ENCODE assay signal across 1 cellular context in the genomic region with DNA sequence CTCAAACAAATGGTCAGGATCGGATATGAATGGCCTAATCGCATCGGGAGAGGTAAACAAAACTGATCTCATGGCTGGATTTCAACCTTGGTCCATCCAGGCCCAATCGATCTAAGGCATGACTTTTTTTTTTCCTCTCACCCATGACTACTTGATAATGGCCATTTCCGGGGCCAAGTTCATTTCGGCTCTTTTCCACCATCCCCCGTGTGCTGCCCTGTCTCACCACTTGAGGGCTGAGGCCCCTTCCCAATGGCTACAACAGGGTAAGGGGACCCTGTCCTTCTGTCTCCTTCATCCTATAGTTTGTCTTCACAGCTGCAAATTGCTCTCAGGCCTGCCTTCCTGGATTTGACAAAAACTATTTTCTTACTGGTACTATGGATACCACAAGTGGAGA.
TF ChIP-seq lines count a peak whose summit lies in the region.

No MANE protein-coding gene starts in this region.

TF ChIP-seq in K562, 482 proteins besides CTCF, POLR2A, EP300 and RAD21 (continued from another document):
- TF ChIP-seq, protein P1, sequence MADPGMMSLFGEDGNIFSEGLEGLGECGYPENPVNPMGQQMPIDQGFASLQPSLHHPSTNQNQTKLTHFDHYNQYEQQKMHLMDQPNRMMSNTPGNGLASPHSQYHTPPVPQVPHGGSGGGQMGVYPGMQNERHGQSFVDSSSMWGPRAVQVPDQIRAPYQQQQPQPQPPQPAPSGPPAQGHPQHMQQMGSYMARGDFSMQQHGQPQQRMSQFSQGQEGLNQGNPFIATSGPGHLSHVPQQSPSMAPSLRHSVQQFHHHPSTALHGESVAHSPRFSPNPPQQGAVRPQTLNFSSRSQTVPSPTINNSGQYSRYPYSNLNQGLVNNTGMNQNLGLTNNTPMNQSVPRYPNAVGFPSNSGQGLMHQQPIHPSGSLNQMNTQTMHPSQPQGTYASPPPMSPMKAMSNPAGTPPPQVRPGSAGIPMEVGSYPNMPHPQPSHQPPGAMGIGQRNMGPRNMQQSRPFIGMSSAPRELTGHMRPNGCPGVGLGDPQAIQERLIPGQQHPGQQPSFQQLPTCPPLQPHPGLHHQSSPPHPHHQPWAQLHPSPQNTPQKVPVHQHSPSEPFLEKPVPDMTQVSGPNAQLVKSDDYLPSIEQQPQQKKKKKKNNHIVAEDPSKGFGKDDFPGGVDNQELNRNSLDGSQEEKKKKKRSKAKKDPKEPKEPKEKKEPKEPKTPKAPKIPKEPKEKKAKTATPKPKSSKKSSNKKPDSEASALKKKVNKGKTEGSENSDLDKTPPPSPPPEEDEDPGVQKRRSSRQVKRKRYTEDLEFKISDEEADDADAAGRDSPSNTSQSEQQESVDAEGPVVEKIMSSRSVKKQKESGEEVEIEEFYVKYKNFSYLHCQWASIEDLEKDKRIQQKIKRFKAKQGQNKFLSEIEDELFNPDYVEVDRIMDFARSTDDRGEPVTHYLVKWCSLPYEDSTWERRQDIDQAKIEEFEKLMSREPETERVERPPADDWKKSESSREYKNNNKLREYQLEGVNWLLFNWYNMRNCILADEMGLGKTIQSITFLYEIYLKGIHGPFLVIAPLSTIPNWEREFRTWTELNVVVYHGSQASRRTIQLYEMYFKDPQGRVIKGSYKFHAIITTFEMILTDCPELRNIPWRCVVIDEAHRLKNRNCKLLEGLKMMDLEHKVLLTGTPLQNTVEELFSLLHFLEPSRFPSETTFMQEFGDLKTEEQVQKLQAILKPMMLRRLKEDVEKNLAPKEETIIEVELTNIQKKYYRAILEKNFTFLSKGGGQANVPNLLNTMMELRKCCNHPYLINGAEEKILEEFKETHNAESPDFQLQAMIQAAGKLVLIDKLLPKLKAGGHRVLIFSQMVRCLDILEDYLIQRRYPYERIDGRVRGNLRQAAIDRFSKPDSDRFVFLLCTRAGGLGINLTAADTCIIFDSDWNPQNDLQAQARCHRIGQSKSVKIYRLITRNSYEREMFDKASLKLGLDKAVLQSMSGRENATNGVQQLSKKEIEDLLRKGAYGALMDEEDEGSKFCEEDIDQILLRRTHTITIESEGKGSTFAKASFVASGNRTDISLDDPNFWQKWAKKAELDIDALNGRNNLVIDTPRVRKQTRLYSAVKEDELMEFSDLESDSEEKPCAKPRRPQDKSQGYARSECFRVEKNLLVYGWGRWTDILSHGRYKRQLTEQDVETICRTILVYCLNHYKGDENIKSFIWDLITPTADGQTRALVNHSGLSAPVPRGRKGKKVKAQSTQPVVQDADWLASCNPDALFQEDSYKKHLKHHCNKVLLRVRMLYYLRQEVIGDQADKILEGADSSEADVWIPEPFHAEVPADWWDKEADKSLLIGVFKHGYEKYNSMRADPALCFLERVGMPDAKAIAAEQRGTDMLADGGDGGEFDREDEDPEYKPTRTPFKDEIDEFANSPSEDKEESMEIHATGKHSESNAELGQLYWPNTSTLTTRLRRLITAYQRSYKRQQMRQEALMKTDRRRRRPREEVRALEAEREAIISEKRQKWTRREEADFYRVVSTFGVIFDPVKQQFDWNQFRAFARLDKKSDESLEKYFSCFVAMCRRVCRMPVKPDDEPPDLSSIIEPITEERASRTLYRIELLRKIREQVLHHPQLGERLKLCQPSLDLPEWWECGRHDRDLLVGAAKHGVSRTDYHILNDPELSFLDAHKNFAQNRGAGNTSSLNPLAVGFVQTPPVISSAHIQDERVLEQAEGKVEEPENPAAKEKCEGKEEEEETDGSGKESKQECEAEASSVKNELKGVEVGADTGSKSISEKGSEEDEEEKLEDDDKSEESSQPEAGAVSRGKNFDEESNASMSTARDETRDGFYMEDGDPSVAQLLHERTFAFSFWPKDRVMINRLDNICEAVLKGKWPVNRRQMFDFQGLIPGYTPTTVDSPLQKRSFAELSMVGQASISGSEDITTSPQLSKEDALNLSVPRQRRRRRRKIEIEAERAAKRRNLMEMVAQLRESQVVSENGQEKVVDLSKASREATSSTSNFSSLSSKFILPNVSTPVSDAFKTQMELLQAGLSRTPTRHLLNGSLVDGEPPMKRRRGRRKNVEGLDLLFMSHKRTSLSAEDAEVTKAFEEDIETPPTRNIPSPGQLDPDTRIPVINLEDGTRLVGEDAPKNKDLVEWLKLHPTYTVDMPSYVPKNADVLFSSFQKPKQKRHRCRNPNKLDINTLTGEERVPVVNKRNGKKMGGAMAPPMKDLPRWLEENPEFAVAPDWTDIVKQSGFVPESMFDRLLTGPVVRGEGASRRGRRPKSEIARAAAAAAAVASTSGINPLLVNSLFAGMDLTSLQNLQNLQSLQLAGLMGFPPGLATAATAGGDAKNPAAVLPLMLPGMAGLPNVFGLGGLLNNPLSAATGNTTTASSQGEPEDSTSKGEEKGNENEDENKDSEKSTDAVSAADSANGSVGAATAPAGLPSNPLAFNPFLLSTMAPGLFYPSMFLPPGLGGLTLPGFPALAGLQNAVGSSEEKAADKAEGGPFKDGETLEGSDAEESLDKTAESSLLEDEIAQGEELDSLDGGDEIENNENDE (IDR thresholded peaks at IDR 0.05; ENCODE audit: low read depth, low read length), result no peak
- TF ChIP-seq NR2C2 (CRISPR knock-in tag; IDR thresholded peaks at IDR 0.05) (no peak), NR2C2 (tag; IDR thresholded peaks at IDR 0.05) (peak; percentile 68), U2AF1 (optimal IDR thresholded peaks at IDR 0.05; ENCODE audit: low read depth, low read length) (no peak), SRSF1 (IDR thresholded peaks at IDR 0.05; ENCODE audit: low read depth, low read length) (no peak), NCOR1 (IDR thresholded peaks at IDR 0.05) (no peak), HNRNPLL (IDR thresholded peaks at IDR 0.05; ENCODE audit: low read depth, low read length, poor library complexity, severe bottlenecking) (no peak), ETV1 (tag; conservative IDR thresholded peaks at IDR 0.05; ENCODE audit: low read depth) (peak; percentile 46; the same call in 1 of the 2 replicates), ZNF507 (tag; conservative IDR thresholded peaks at IDR 0.05) (no peak), SNIP1 (IDR thresholded peaks at IDR 0.05; ENCODE audit: low read depth) (no peak)
- TF ChIP-seq, protein P2, sequence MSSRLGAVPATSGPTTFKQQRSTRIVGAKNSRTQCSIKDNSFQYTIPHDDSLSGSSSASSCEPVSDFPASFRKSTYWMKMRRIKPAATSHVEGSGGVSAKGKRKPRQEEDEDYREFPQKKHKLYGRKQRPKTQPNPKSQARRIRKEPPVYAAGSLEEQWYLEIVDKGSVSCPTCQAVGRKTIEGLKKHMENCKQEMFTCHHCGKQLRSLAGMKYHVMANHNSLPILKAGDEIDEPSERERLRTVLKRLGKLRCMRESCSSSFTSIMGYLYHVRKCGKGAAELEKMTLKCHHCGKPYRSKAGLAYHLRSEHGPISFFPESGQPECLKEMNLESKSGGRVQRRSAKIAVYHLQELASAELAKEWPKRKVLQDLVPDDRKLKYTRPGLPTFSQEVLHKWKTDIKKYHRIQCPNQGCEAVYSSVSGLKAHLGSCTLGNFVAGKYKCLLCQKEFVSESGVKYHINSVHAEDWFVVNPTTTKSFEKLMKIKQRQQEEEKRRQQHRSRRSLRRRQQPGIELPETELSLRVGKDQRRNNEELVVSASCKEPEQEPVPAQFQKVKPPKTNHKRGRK (tag; IDR thresholded peaks at IDR 0.05), result no peak
- TF ChIP-seq, protein P3, sequence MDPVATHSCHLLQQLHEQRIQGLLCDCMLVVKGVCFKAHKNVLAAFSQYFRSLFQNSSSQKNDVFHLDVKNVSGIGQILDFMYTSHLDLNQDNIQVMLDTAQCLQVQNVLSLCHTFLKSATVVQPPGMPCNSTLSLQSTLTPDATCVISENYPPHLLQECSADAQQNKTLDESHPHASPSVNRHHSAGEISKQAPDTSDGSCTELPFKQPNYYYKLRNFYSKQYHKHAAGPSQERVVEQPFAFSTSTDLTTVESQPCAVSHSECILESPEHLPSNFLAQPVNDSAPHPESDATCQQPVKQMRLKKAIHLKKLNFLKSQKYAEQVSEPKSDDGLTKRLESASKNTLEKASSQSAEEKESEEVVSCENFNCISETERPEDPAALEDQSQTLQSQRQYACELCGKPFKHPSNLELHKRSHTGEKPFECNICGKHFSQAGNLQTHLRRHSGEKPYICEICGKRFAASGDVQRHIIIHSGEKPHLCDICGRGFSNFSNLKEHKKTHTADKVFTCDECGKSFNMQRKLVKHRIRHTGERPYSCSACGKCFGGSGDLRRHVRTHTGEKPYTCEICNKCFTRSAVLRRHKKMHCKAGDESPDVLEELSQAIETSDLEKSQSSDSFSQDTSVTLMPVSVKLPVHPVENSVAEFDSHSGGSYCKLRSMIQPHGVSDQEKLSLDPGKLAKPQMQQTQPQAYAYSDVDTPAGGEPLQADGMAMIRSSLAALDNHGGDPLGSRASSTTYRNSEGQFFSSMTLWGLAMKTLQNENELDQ (CRISPR knock-in tag; IDR thresholded peaks at IDR 0.05; ENCODE audit: borderline replicate concordance), result no peak
- TF ChIP-seq, protein P4, sequence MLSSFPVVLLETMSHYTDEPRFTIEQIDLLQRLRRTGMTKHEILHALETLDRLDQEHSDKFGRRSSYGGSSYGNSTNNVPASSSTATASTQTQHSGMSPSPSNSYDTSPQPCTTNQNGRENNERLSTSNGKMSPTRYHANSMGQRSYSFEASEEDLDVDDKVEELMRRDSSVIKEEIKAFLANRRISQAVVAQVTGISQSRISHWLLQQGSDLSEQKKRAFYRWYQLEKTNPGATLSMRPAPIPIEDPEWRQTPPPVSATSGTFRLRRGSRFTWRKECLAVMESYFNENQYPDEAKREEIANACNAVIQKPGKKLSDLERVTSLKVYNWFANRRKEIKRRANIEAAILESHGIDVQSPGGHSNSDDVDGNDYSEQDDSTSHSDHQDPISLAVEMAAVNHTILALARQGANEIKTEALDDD (IDR thresholded peaks at IDR 0.05), result 0 out of 2 replicates have a peak, but pooled peaks have one; percentile 44
- TF ChIP-seq, protein P5, sequence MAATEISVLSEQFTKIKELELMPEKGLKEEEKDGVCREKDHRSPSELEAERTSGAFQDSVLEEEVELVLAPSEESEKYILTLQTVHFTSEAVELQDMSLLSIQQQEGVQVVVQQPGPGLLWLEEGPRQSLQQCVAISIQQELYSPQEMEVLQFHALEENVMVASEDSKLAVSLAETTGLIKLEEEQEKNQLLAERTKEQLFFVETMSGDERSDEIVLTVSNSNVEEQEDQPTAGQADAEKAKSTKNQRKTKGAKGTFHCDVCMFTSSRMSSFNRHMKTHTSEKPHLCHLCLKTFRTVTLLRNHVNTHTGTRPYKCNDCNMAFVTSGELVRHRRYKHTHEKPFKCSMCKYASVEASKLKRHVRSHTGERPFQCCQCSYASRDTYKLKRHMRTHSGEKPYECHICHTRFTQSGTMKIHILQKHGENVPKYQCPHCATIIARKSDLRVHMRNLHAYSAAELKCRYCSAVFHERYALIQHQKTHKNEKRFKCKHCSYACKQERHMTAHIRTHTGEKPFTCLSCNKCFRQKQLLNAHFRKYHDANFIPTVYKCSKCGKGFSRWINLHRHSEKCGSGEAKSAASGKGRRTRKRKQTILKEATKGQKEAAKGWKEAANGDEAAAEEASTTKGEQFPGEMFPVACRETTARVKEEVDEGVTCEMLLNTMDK (IDR thresholded peaks at IDR 0.05; ENCODE audit: borderline replicate concordance, insufficient read depth, low read depth, low read length, poor library complexity, severe bottlenecking), result no peak
